Comparison of ENCODE assay signal across 28 cellular contexts in the genomic region with DNA sequence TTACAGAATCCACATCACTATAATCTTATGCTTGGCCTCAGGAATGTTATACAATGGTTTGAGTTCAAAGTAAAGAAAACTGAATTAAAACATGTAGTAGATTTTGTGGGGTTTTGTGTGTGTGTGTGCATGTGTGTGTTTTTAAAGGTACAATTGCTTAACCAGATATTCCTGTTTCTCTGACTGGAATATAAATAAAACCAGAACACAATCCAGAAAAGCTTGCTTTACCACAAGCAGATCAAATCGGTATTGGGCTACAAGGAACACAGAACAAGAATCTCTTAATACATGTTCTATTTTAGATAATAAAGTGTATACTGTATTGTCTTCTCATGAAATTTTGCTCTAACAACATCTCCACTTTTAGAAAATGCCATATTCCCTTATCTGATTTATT.
"Had no signal": no experiment of that assay in that cellular context is flagged by ENCODE, and none has a peak within 500 bp of the region (broad histone marks: within the 10 kb centered on the region; RNA-seq: fewer than 3 reads in every experiment).

No MANE protein-coding gene starts in this region.

- H3K9me3 ChIP-seq: esophagus squamous epithelium, heart right ventricle, left lung, right atrium auricular region, stomach, testis, tibial artery, vagina had no signal

- H3K4me1 Mint-ChIP-seq: naive thymus-derived CD4-positive, alpha-beta T cell; stimulated activated effector memory CD8-positive, alpha-beta T cell treated with anti-CD3 and anti-CD28 coated beads, Interleukin-12 subunit alpha, Interleukin-12 subunit beta, amount 100 ng/mL, for 72 hours had no signal

- H3K9me3 Mint-ChIP-seq: endodermal cell; naive thymus-derived CD4-positive, alpha-beta T cell; nephron; neural progenitor cell; stimulated activated effector memory CD8-positive, alpha-beta T cell treated with anti-CD3 and anti-CD28 coated beads, Interleukin-12 subunit alpha, Interleukin-12 subunit beta, amount 100 ng/mL, for 72 hours had no signal

- H3K4me3 ChIP-seq: dorsolateral prefrontal cortex, esophagus squamous epithelium, heart right ventricle, left lung, neural progenitor cell, right atrium auricular region, stomach, testis, tibial artery, vagina had no signal

- H3K27ac Mint-ChIP-seq: endodermal cell; nephron; neural progenitor cell; progenitor cell of endocrine pancreas; stimulated activated effector memory CD8-positive, alpha-beta T cell treated with anti-CD3 and anti-CD28 coated beads, Interleukin-12 subunit alpha, Interleukin-12 subunit beta, amount 100 ng/mL, for 72 hours had no signal

- H3K9ac ChIP-seq: parathyroid adenoma had no signal

- H3K27me3 Mint-ChIP-seq: naive thymus-derived CD4-positive, alpha-beta T cell; progenitor cell of endocrine pancreas had no signal

- H3K36me3 Mint-ChIP-seq: stimulated activated effector memory CD8-positive, alpha-beta T cell treated with anti-CD3 and anti-CD28 coated beads, Interleukin-12 subunit alpha, Interleukin-12 subunit beta, amount 100 ng/mL, for 72 hours had no signal

- DNase-seq: cortex of kidney; dorsolateral prefrontal cortex; effector CD4-positive, alpha-beta T cell; endodermal cell; esophagus squamous epithelium; foreskin melanocyte; glutamatergic neuron; heart right ventricle; hippocampal formation; left cardiac atrium; left lung; mesenchymal stem cell; midbrain; naive thymus-derived CD4-positive, alpha-beta T cell; stimulated activated CD4-positive, alpha-beta T cell treated with anti-CD3 and anti-CD28 coated beads, Interleukin-2, amount 100 ng/mL, for 24 hours; stimulated activated CD4-positive, alpha-beta T cell treated with anti-CD3 and anti-CD28 coated beads, Interleukin-4, amount 100 ng/mL, for 24 hours; stimulated activated naive CD4-positive, alpha-beta T cell treated with Interleukin-2 at 50 U/mL for 16 hours; stomach; testis; tibial artery had no signal

- H3K4me1 ChIP-seq: left lung, neural progenitor cell, parathyroid adenoma, right atrium auricular region, testis, tibial artery, vagina had no signal

- H3K27me3 ChIP-seq: dorsolateral prefrontal cortex, esophagus squamous epithelium, heart right ventricle, left lung, neural progenitor cell, right atrium auricular region, stomach, testis, tibial artery, vagina had no signal

- H3K4me3 Mint-ChIP-seq: endodermal cell; naive thymus-derived CD4-positive, alpha-beta T cell; nephron; neural progenitor cell; stimulated activated effector memory CD8-positive, alpha-beta T cell treated with anti-CD3 and anti-CD28 coated beads, Interleukin-12 subunit alpha, Interleukin-12 subunit beta, amount 100 ng/mL, for 72 hours had no signal

- ATAC-seq: heart right ventricle; left cardiac atrium; left lung; naive thymus-derived CD4-positive, alpha-beta T cell; sciatic nerve; stimulated activated effector memory CD8-positive, alpha-beta T cell treated with anti-CD3 and anti-CD28 coated beads, Interleukin-12 subunit alpha, Interleukin-12 subunit beta, amount 100 ng/mL, for 72 hours had no signal

- H3K36me3 ChIP-seq: neural progenitor cell, right atrium auricular region, vagina had no signal

- H2AFZ ChIP-seq: neural progenitor cell, parathyroid adenoma had no signal

- H3K79me2 ChIP-seq: parathyroid adenoma had no signal

- H3K4me2 ChIP-seq: neural progenitor cell had no signal

- H3K27ac ChIP-seq: dorsolateral prefrontal cortex, esophagus squamous epithelium, heart right ventricle, left lung, neural progenitor cell, parathyroid adenoma, right atrium auricular region, stomach, testis, tibial artery, vagina had no signal
